Comparison of ENCODE assay signal across 1 cellular context in the genomic region with DNA sequence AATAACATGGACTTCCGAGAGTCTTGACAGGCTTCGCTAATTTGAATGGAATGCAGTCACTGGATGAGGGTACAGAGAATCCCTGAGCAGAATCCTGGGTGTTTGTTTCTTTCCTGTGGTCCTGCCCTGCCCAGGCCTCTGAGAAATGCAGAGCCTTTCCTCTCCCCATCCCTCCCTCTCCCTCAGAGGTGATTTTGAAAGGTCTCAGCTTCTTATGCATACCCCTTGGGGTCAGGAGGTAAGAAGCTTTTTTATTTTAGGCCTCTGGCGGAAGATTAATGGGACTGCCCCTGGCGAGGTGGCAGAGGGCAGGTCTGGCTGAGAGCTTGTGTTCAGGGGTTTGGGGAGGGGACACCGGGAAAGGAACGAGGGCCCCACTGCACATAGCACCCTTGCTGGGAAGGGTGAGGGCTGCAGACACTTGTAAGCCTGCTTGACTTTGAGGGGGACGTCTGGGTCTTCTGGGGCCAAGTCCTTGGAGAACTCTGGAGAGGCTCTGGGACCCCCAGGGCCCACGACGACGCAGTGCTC.
TF ChIP-seq lines count a peak whose summit lies in the region.

No MANE protein-coding gene starts in this region.

TF ChIP-seq in SK-N-SH, 30 proteins besides CTCF, POLR2A, EP300 and RAD21 (continued from another document):
- TF ChIP-seq, protein P1, sequence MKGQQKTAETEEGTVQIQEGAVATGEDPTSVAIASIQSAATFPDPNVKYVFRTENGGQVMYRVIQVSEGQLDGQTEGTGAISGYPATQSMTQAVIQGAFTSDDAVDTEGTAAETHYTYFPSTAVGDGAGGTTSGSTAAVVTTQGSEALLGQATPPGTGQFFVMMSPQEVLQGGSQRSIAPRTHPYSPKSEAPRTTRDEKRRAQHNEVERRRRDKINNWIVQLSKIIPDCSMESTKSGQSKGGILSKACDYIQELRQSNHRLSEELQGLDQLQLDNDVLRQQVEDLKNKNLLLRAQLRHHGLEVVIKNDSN (IDR thresholded peaks at IDR 0.05; ENCODE audit: borderline replicate concordance, low read depth): no peak
- TF ChIP-seq MXI1 (IDR thresholded peaks at IDR 0.05; ENCODE audit: low read depth, low read length) (no peak), TEAD4 (IDR thresholded peaks at IDR 0.05; ENCODE audit: borderline replicate concordance, insufficient read depth) (no peak)
